11 cellular contexts compared by ENCODE assay signal in the genomic region with DNA sequence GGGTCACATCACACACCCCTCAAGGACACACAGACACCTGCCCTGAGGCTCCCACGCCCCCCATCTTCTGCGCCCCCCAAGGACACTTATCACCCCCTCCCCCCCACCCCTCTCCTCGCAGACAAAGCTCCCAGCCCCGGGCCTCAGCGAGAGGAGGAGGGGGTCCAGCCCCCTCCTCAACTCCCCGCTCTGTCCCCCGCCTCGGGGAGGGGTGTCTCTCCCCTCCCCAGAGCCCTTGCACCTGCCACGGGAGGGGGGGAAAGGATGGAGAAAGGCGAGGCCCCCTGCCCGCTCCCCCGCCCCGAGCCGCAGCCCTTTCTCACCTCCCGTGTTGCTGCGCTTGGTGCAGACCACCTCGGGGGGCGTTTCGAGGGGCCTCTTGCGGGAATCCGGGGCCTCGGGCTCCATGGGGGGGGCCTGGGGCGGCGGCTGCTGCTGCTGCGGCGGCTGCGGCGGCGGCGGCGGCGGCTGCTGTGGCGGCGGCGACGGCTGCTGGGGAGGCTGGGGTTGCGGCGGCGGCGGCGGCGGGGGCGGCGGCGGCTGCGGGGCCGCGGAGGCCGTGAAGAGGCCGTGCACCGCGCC. TPM values are rescaled to one million over a fixed set of nuclear protein-coding genes. Genes with fewer than 3 reads are reported as not detected.
DNase-seq lines count a peak whose midpoint lies in the region; ATAC-seq and TF ChIP-seq lines count a peak whose summit lies in the region.
"Had no signal": no experiment of that assay in that cellular context is flagged by ENCODE, and none has a peak within 500 bp of the region (broad histone marks: within the 10 kb centered on the region; RNA-seq: fewer than 3 reads in every experiment).

No MANE protein-coding gene starts in this region.

- H3K9me2 ChIP-seq in GM23248 (ENCODE audit: insufficient read depth) = no peaks in the 10 kb centered on the region

- H3K79me2 ChIP-seq in GM23248 (ENCODE audit: insufficient read depth) = no peaks in the 10 kb centered on the region

- H3K9me3 ChIP-seq in cardiac muscle cell (ENCODE audit: low read depth) (no peaks in the 10 kb centered on the region), upper lobe of right lung (no peaks in the 10 kb centered on the region), GM23248 (ENCODE audit: low read depth) (no peaks in the 10 kb centered on the region)

- H3K27ac ChIP-seq in cardiac muscle cell = no peak overlapping the region
- peak overlapping the region; percentile 72 for H3K27ac ChIP-seq in cingulate gyrus (ENCODE audit: low read depth, low read length)
- H3K27ac ChIP-seq in upper lobe of right lung = no peak overlapping the region
- no peak overlapping the region for H3K27ac ChIP-seq in GM23248

- DNase-seq in cardiac muscle cell (ENCODE audit: low read depth in 1 of 2, low spot score in 1 of 2) (no peak), Right ventricle myocardium superior (no peak), mesothelial cell of epicardium (ENCODE audit: low spot score in 2 of 2, unreplicated experiment in 2 of 2) (no peak), upper lobe of right lung (no peak), GM23248 (no peak), NCI-H2107 treated with DMSO at 0.1 percent for 48 hours (lab: John Stamatoyannopoulos, UW; ENCODE audit: unreplicated experiment) (no peak), NCI-H1105 (lab: John Stamatoyannopoulos, UW) (no peak)

- no peak overlapping the region for H3K4me2 ChIP-seq in GM23248 (ENCODE audit: unreplicated experiment)

- H3K4me3 ChIP-seq in cardiac muscle cell = peak overlapping the region; percentile 19
- H3K4me3 ChIP-seq in upper lobe of right lung = peak overlapping the region; percentile 46
- H3K4me3 ChIP-seq in GM23248 = no peak overlapping the region

- H3K36me3 Mint-ChIP-seq in mesothelial cell of epicardium = no peaks in the 10 kb centered on the region
- H3K36me3 Mint-ChIP-seq: activated CD4-positive, alpha-beta memory T cell treated with anti-CD3 and anti-CD28 coated beads for 36 hours had no signal

- H3K36me3 ChIP-seq in cardiac muscle cell = no peaks in the 10 kb centered on the region
- no peaks in the 10 kb centered on the region for H3K36me3 ChIP-seq in upper lobe of right lung
- H3K36me3 ChIP-seq in GM23248 (ENCODE audit: low read depth) = no peaks in the 10 kb centered on the region

- H3K4me3 Mint-ChIP-seq in mesothelial cell of epicardium = peak overlapping the region; percentile 47
- H3K4me3 Mint-ChIP-seq: activated CD4-positive, alpha-beta memory T cell treated with anti-CD3 and anti-CD28 coated beads for 36 hours had no signal

- peaks cover 89% of the 10 kb centered on the region for H3K27me3 Mint-ChIP-seq in mesothelial cell of epicardium (ENCODE audit: low read depth)

- no peak for TF ChIP-seq CTCF in cardiac muscle cell (IDR thresholded peaks at IDR 0.05; ENCODE audit: low read depth, low read length)
- TF ChIP-seq CTCF in mesothelial cell of epicardium (IDR thresholded peaks at IDR 0.05; ENCODE audit: unreplicated experiment) = no peak
- TF ChIP-seq CTCF in upper lobe of right lung (IDR thresholded peaks at IDR 0.05) = no peak

- peaks cover 4% of the 10 kb centered on the region for H3K4me1 Mint-ChIP-seq in mesothelial cell of epicardium

- no peaks in the 10 kb centered on the region for H3F3A ChIP-seq in GM23248 (ENCODE audit: insufficient read depth)

- H2AFZ ChIP-seq in GM23248 = no peak overlapping the region

- in situ Hi-C loops in GM23248 (cut with MboI) = no loop called here

- intact Hi-C loops in Right ventricle myocardium superior (cut with DNase I) = no loop called here
- intact Hi-C loops in upper lobe of right lung (cut with DNase I) = no loop called here

- H3K9me3 Mint-ChIP-seq in mesothelial cell of epicardium = no peaks in the 10 kb centered on the region
- H3K9me3 Mint-ChIP-seq: activated CD4-positive, alpha-beta memory T cell treated with anti-CD3 and anti-CD28 coated beads for 36 hours had no signal

- 2 to 3% methylated on average over 5 to 52 of the region's 52 CpGs for WGBS in GM23248 (ENCODE audit: low coverage in 1 of 2, low lambda C conversion rate in 2 of 2, missing lambda C conversion rate in 2 of 2), 2 experiments

- ATAC-seq in Right ventricle myocardium superior (ENCODE audit: poor library complexity) (no peak), upper lobe of right lung (no peak)

- H4K20me1 ChIP-seq in GM23248 (ENCODE audit: insufficient read depth) = no peaks in the 10 kb centered on the region

- H3K27ac Mint-ChIP-seq in mesothelial cell of epicardium = no peak overlapping the region
- H3K27ac Mint-ChIP-seq: activated CD4-positive, alpha-beta memory T cell treated with anti-CD3 and anti-CD28 coated beads for 36 hours had no signal

- H3K4me1 ChIP-seq in cardiac muscle cell (ENCODE audit: low read depth) = no peaks in the 10 kb centered on the region
- H3K4me1 ChIP-seq in upper lobe of right lung = no peaks in the 10 kb centered on the region
- no peaks in the 10 kb centered on the region for H3K4me1 ChIP-seq in GM23248 (ENCODE audit: insufficient read depth)

- no peak overlapping the region for H3K9ac ChIP-seq in GM23248

- H3K27me3 ChIP-seq in cardiac muscle cell (peaks cover 58% of the 10 kb centered on the region), upper lobe of right lung (peaks cover 57% of the 10 kb centered on the region), GM23248 (replicated peaks; ENCODE audit: insufficient read depth) (peaks cover 46% of the 10 kb centered on the region)

RNA-seq across cellular contexts. Expression of gene NOVA2, which starts 0.6 kb away (rescaled TPM):
- total RNA-seq in cardiac muscle cell = 0.35 and 0.71 TPM in 2 replicates
- 0.17 and 0.42 TPM in 2 replicates for polyA plus RNA-seq in cardiac muscle cell
- total RNA-seq in Right ventricle myocardium superior = 3.7 TPM
- total RNA-seq in mesothelial cell of epicardium = 0.51 to 1.2 TPM (median 0.67 TPM) in 3 replicates
- total RNA-seq in upper lobe of right lung = 21.2 TPM
- total RNA-seq in GM23248 (2014; rRNA removed; shearing (Covaris generic)) = not detected in 2 replicates
- not detected in 2 replicates for polyA plus RNA-seq in GM23248 (2016; fragmentation: Nextera tagmentation; extraction: Ambion mirVana)
- total RNA-seq: activated CD4-positive, alpha-beta memory T cell treated with anti-CD3 and anti-CD28 coated beads for 36 hours; bronchial epithelial cell had no signal

RNA-seq across cellular contexts. Expression of gene CCDC61, which starts 22.2 kb away (rescaled TPM):
- total RNA-seq in cardiac muscle cell = 4.9 and 8.8 TPM in 2 replicates
- 5.2 and 5.8 TPM in 2 replicates for polyA plus RNA-seq in cardiac muscle cell
- total RNA-seq in Right ventricle myocardium superior = 6.8 TPM
- 21.5 to 24.9 TPM (median 22.3 TPM) in 3 replicates for total RNA-seq in mesothelial cell of epicardium
- 15.4 TPM for total RNA-seq in upper lobe of right lung
- 6.9 and 9.0 TPM in 2 replicates for total RNA-seq in GM23248 (2014; rRNA removed; shearing (Covaris generic))
- polyA plus RNA-seq in GM23248 (2016; fragmentation: Nextera tagmentation; extraction: Ambion mirVana) = 1.6 and 2.6 TPM in 2 replicates

RNA-seq across cellular contexts. Expression of gene PGLYRP1, which starts 49.8 kb away (rescaled TPM):
- not detected in 2 replicates for total RNA-seq in cardiac muscle cell
- polyA plus RNA-seq in cardiac muscle cell = 0.20 TPM in 1 of 2 replicates, not detected in the other
- total RNA-seq in Right ventricle myocardium superior = not detected
- not detected in 3 replicates for total RNA-seq in mesothelial cell of epicardium
- total RNA-seq in upper lobe of right lung = 0.58 TPM
- not detected in 2 replicates for total RNA-seq in GM23248 (2014; rRNA removed; shearing (Covaris generic))
- polyA plus RNA-seq in GM23248 (2016; fragmentation: Nextera tagmentation; extraction: Ambion mirVana) = not detected in 2 replicates
- total RNA-seq: activated CD4-positive, alpha-beta memory T cell treated with anti-CD3 and anti-CD28 coated beads for 36 hours; bronchial epithelial cell; SK-MEL-5 had no signal

RNA-seq across cellular contexts. Expression of gene NANOS2, which starts 58.5 kb away (rescaled TPM):
- total RNA-seq in cardiac muscle cell = not detected in 2 replicates
- polyA plus RNA-seq in cardiac muscle cell = not detected in 2 replicates
- total RNA-seq in Right ventricle myocardium superior = not detected
- not detected in 3 replicates for total RNA-seq in mesothelial cell of epicardium
- total RNA-seq in upper lobe of right lung = not detected
- total RNA-seq in GM23248 (2014; rRNA removed; shearing (Covaris generic)) = not detected in 2 replicates
- not detected in 2 replicates for polyA plus RNA-seq in GM23248 (2016; fragmentation: Nextera tagmentation; extraction: Ambion mirVana)
- total RNA-seq: activated CD4-positive, alpha-beta memory T cell treated with anti-CD3 and anti-CD28 coated beads for 36 hours; bronchial epithelial cell; SK-MEL-5 had no signal
